Comparison of ENCODE assay signal across 8 cellular contexts in the genomic region with DNA sequence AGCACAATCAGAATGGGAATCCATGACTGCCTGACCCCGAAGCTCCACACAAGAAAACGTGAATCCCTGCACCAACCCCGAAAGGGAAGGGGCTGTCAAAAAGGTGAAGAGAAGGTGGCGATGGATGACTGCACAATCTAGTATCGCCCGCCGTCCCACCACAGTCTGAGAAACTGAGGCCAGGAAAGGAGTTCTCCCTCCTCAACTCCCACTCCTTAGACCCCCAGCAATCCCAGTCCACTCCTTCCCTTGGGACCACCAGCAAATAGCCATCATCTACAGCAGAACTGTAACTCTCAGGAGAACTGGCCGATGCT. TPM values are rescaled to one million over a fixed set of nuclear protein-coding genes. Genes with fewer than 3 reads are reported as not detected.
DNase-seq lines count a peak whose midpoint lies in the region; ATAC-seq and TF ChIP-seq lines count a peak whose summit lies in the region.

No MANE protein-coding gene starts in this region.

- peaks cover 0 to 24% (median 18%) of the 10 kb centered on the region in 9 donors for H3K36me3 ChIP-seq in heart left ventricle
- peaks cover 4 to 13% of the 10 kb centered on the region in 2 donors for H3K36me3 ChIP-seq in ascending aorta
- H3K36me3 ChIP-seq in right lobe of liver = peaks cover 0 to 12% (median 0%) of the 10 kb centered on the region in 4 donors

- peak overlapping the region; percentile 85 for H3K27ac Mint-ChIP-seq in type B pancreatic cell

- no peak for TF ChIP-seq CTCF in heart left ventricle (IDR thresholded peaks at IDR 0.05)
- TF ChIP-seq CTCF in ascending aorta (IDR thresholded peaks at IDR 0.05) = no peak
- TF ChIP-seq CTCF in right lobe of liver (IDR thresholded peaks at IDR 0.05) = no peak
- TF ChIP-seq CTCF in type B pancreatic cell (conservative IDR thresholded peaks at IDR 0.05) = no peak

- H3K4me3 ChIP-seq in heart left ventricle (peak overlapping the region; percentile 45 to 87 (median 72)), ascending aorta (peak overlapping the region; percentile 73 to 78), right lobe of liver (peak overlapping the region; percentile 52 to 84 (median 79))

- 1 to 4% (median 2%) methylated on average over 8 of the region's 8 CpGs for WGBS in heart left ventricle, 4 donors
- WGBS in right lobe of liver (ENCODE audit: insufficient coverage, low coverage, low lambda C conversion rate, missing lambda C conversion rate) = 1% methylated on average over 8 of the region's 8 CpGs

- H3K4me3 Mint-ChIP-seq in type B pancreatic cell = peak overlapping the region; percentile 96

- no peak for DNase-seq in heart left ventricle
- DNase-seq in cardiac septum (ENCODE audit: low spot score) = no peak
- no peak for DNase-seq in ascending aorta (ENCODE audit: low spot score in 2 of 2)
- DNase-seq in right lobe of liver = no peak
- DNase-seq in type B pancreatic cell (ENCODE audit: extremely low spot score, unreplicated experiment) = no peak
- DNase-seq in NCI-H1417 treated with DMSO at 0.1 percent for 48 hours (lab: John Stamatoyannopoulos, UW) = no peak
- no peak for DNase-seq in globus pallidus (ENCODE audit: low spot score)
- DNase-seq in SW 1271 (lab: John Stamatoyannopoulos, UW) = no peak

- no peaks in the 10 kb centered on the region for H3K27me3 Mint-ChIP-seq in type B pancreatic cell

- TF ChIP-seq POLR2A in heart left ventricle (IDR thresholded peaks at IDR 0.05) = no peak
- no peak for TF ChIP-seq POLR2A in right lobe of liver (IDR thresholded peaks at IDR 0.05)

- H3K27ac ChIP-seq in heart left ventricle (peak overlapping the region; percentile 60 to 89 (median 78)), ascending aorta (peak overlapping the region; percentile 58 to 65), right lobe of liver (peak overlapping the region; percentile 34 to 65 (median 46))

- H3K4me1 Mint-ChIP-seq in type B pancreatic cell (ENCODE audit: unreplicated experiment) = peaks cover 23% of the 10 kb centered on the region

- intact Hi-C loops in heart left ventricle (cut with DNase I) = loop anchor here in 4 of 10 donors (5.0 to 10.0 kb wide), 2 partner anchors 92 to 95 kb away; a partner anchor contains a TSS
- intact Hi-C loops in cardiac septum (cut with DNase I) = no loop called here
- intact Hi-C loops in ascending aorta (cut with DNase I) = loop anchor here (1.0 kb wide), 1 partner anchor 9 kb away; no protein-coding TSS in a partner anchor
- intact Hi-C loops in right lobe of liver (cut with DNase I) = loop anchor here in 1 of 2 donors (10.0 kb wide), 1 partner anchor 105 kb away; a partner anchor contains a TSS

- H3K27me3 ChIP-seq in heart left ventricle (no peaks in the 10 kb centered on the region), ascending aorta (no peaks in the 10 kb centered on the region), right lobe of liver (no peaks in the 10 kb centered on the region)

- ATAC-seq in heart left ventricle (peak in 2 of 4 donors; percentile 2 to 5), right lobe of liver (peak in 2 of 4 donors; percentile 1 to 5)

- no peaks in the 10 kb centered on the region for H3K36me3 Mint-ChIP-seq in type B pancreatic cell

- H3K4me1 ChIP-seq in heart left ventricle = peaks cover 0 to 32% (median 17%) of the 10 kb centered on the region in 12 donors
- H3K4me1 ChIP-seq in ascending aorta = peaks cover 5 to 11% of the 10 kb centered on the region in 2 donors
- peaks cover 0 to 17% (median 6%) of the 10 kb centered on the region in 4 donors for H3K4me1 ChIP-seq in right lobe of liver

- no peaks in the 10 kb centered on the region for H3K9me3 Mint-ChIP-seq in type B pancreatic cell

- H3K9me3 ChIP-seq in heart left ventricle (no peaks in the 10 kb centered on the region), ascending aorta (no peaks in the 10 kb centered on the region), right lobe of liver (no peaks in the 10 kb centered on the region)

RNA-seq across cellular contexts. Expression of a gene that starts 0.5 kb away (rescaled TPM):
- 10 to 100 TPM; 37.3 to 67.2 (median 46.3) TPM for total RNA-seq in heart left ventricle
- polyA plus RNA-seq in heart left ventricle = 10 to 100 TPM; 65.5 to 91.3 TPM
- total RNA-seq in cardiac septum = 34.5 TPM
- total RNA-seq in ascending aorta = 85.3 TPM
- total RNA-seq in right lobe of liver = 10 to 100 TPM; 16.2 to 31.9 (median 23.2) TPM
- total RNA-seq in type B pancreatic cell (ENCODE audit: low replicate concordance) = 56.3 and 62.0 TPM in 2 replicates

RNA-seq across cellular contexts. Expression of a gene that starts 1.2 kb away (rescaled TPM):
- 1 to 10 TPM in 4 of 9 donors, under 1 TPM in 4, not detected in 1; 0.27 to 1.5 (median 0.88) TPM for total RNA-seq in heart left ventricle
- 1 to 10 TPM in 1 of 2 donors, under 1 TPM in 1; 0.53 to 3.2 TPM for polyA plus RNA-seq in heart left ventricle
- 0.40 TPM for total RNA-seq in cardiac septum
- not detected for total RNA-seq in ascending aorta
- total RNA-seq in right lobe of liver = 1 to 10 TPM; 2.5 to 5.9 (median 3.1) TPM
- total RNA-seq in type B pancreatic cell (ENCODE audit: low replicate concordance) = 5.1 and 5.2 TPM in 2 replicates

RNA-seq across cellular contexts. Expression of a gene that starts 11.1 kb away (rescaled TPM):
- total RNA-seq in heart left ventricle = 10 to 100 TPM; 10.9 to 20.0 (median 15.5) TPM
- polyA plus RNA-seq in heart left ventricle = 10 to 100 TPM in 1 of 2 donors, 1 to 10 TPM in 1; 8.0 to 13.6 TPM
- total RNA-seq in cardiac septum = 15.9 TPM
- 23.6 TPM for total RNA-seq in ascending aorta
- 1 to 10 TPM; 4.0 to 8.5 (median 5.5) TPM for total RNA-seq in right lobe of liver
- 32.0 and 40.0 TPM in 2 replicates for total RNA-seq in type B pancreatic cell (ENCODE audit: low replicate concordance)

RNA-seq across cellular contexts. Expression of a gene that starts 52.1 kb away (rescaled TPM):
- total RNA-seq in heart left ventricle (10 to 100 TPM in 4 of 9 donors, 1 to 10 TPM in 5; 3.8 to 50.8 (median 9.6) TPM), cardiac septum (14.0 TPM), ascending aorta (116 TPM), right lobe of liver (10 to 100 TPM in 3 of 6 experiments, 1 to 10 TPM in 3; 5.3 to 18.0 (median 10.9) TPM), type B pancreatic cell (ENCODE audit: low replicate concordance) (4.5 and 12.1 TPM in 2 replicates)
- 10 to 100 TPM; 16.3 to 16.8 TPM for polyA plus RNA-seq in heart left ventricle
